Comparison of ENCODE assay signal across 16 cellular contexts in genomic region chr11:18599739-18600230, GRCh38. TPM values are rescaled to one million over a fixed set of nuclear protein-coding genes. Genes with fewer than 3 reads are reported as not detected.
"Had no signal": no experiment of that assay in that cellular context is flagged by ENCODE, and none has a peak within 500 bp of the region (broad histone marks: within the 10 kb centered on the region; RNA-seq: fewer than 3 reads in every experiment).

Gene MISFA (plus strand): TSS chr11:18599789. CDS start chr11:18599929, 140 bp downstream.

- ATAC-seq: activated T-cell treated with anti-CD3 and anti-CD28 coated beads, Interleukin-2, amount 50 U/mL, for 72 hours; body of pancreas; left lobe of liver; natural killer cell had no signal

- H3K4me3 ChIP-seq: body of pancreas, smooth muscle cell had no signal

- H3K4me1 Mint-ChIP-seq: activated B cell treated with CpG ODN at 0.5 μM for 24 hours; central memory CD8-positive, alpha-beta T cell; memory B cell; natural killer cell had no signal

- H3K4me3 Mint-ChIP-seq: activated B cell treated with CpG ODN at 0.5 μM for 24 hours; activated naive CD8-positive, alpha-beta T cell; activated T-cell treated with anti-CD3 and anti-CD28 coated beads, Interleukin-2, amount 50 U/mL, for 72 hours; central memory CD8-positive, alpha-beta T cell; memory B cell; natural killer cell; T-helper 2 cell treated with Interferon-gamma antibody and Interleukin-4, amounts not matched to agents 5 μg/mL and 100 μg/mL, for 36 hours had no signal

- DNase-seq: activated B cell treated with CpG ODN at 0.5 μM for 24 hours; activated CD4-positive, alpha-beta T cell treated with anti-CD3 and anti-CD28 coated beads for 48 hours; activated CD8-positive, alpha-beta memory T cell treated with anti-CD3 and anti-CD28 coated beads, Interleukin-2, amount 50 U/mL, for 48 hours; activated gamma-delta T cell; activated T-cell treated with anti-CD3 and anti-CD28 coated beads, Interleukin-2, amount 50 U/mL, for 72 hours; amygdala; body of pancreas; effector CD8-positive, alpha-beta T cell; islet precursor cell; natural killer cell had no signal

- H3K9me3 Mint-ChIP-seq: activated B cell treated with CpG ODN at 0.5 μM for 24 hours; activated T-cell treated with anti-CD3 and anti-CD28 coated beads, Interleukin-2, amount 50 U/mL, for 72 hours; central memory CD8-positive, alpha-beta T cell; memory B cell; natural killer cell; T-helper 2 cell treated with Interferon-gamma antibody and Interleukin-4, amounts not matched to agents 5 μg/mL and 100 μg/mL, for 36 hours had no signal

- H3K27me3 Mint-ChIP-seq: activated B cell treated with CpG ODN at 0.5 μM for 24 hours; activated naive CD8-positive, alpha-beta T cell; central memory CD8-positive, alpha-beta T cell; memory B cell had no signal

- H3K27ac Mint-ChIP-seq: activated B cell treated with CpG ODN at 0.5 μM for 24 hours; activated naive CD8-positive, alpha-beta T cell; activated T-cell treated with anti-CD3 and anti-CD28 coated beads, Interleukin-2, amount 50 U/mL, for 72 hours; memory B cell; T-helper 2 cell treated with Interferon-gamma antibody and Interleukin-4, amounts not matched to agents 5 μg/mL and 100 μg/mL, for 36 hours had no signal

RNA-seq across cellular contexts. Expression of gene MISFA, which starts in this region (rescaled TPM):
- total RNA-seq: body of pancreas had no signal
